27 cellular contexts compared by ENCODE assay signal in the genomic region with DNA sequence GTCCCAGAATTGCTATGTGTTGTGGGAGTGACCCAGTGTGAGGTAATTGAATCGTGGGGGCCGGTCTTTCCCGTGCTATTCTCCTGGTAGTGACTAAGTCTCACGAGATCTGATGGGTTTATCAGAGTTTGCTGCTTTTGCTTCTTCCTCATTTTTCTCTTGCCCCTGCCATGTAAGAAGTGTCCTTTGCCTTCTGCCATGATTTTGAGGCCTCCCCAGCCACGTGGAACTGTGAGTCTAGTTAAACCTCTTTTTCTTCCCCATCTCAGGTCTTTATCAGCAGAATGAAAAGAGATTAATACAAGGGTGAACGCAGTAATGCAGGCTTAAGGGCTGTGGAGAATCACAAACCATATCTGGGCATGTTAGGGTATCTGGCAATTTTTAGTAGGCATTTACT.
"Had no signal": no experiment of that assay in that cellular context is flagged by ENCODE, and none has a peak within 500 bp of the region (broad histone marks: within the 10 kb centered on the region; RNA-seq: fewer than 3 reads in every experiment).

No MANE protein-coding gene starts in this region.

- H3K4me1 ChIP-seq: breast epithelium, left ventricle myocardium inferior, prostate gland, upper lobe of left lung had no signal

- H3K27me3 ChIP-seq: breast epithelium, ovary, upper lobe of left lung had no signal

- ATAC-seq: mucosa of descending colon; natural killer cell treated with Interleukin-12 subunit alpha and Interleukin-12 subunit beta and Interleukin-15 and Interleukin-18, amount 100 ng/mL, for 72 hours; sciatic nerve; stimulated activated effector memory CD8-positive, alpha-beta T cell treated with anti-CD3 and anti-CD28 coated beads, Interleukin-12 subunit alpha, Interleukin-12 subunit beta, amount 100 ng/mL, for 72 hours had no signal

- H3K9me3 ChIP-seq: breast epithelium, left ventricle myocardium inferior, mucosa of descending colon, ovary, prostate gland, upper lobe of left lung had no signal

- H3K4me3 ChIP-seq: breast epithelium, left ventricle myocardium inferior, lung, mucosa of descending colon, ovary, prostate gland, skin epidermis, upper lobe of left lung had no signal

- H3K27ac ChIP-seq: breast epithelium, left ventricle myocardium inferior, ovary, prostate gland, skin epidermis, upper lobe of left lung had no signal

- H3K36me3 ChIP-seq: breast epithelium, left ventricle myocardium inferior, ovary, prostate gland, upper lobe of left lung had no signal

- DNase-seq: activated CD4-positive, alpha-beta memory T cell treated with anti-CD3 and anti-CD28 coated beads for 36 hours; activated CD4-positive, alpha-beta T cell treated with anti-CD3 and anti-CD28 coated beads, Interleukin-2, amount 10 ng/mL, durations not matched to agents 24 days and 14 days; activated CD4-positive, CD25-positive, alpha-beta regulatory T cell treated with anti-CD3 and anti-CD28 coated beads, Interleukin-2, amount 50 U/mL, for 72 hours; activated CD8-positive, alpha-beta memory T cell treated with anti-CD3 and anti-CD28 coated beads, Interleukin-2, amount 50 U/mL, for 4 hours; activated gamma-delta T cell; activated naive CD4-positive, alpha-beta T cell treated with anti-CD3 and anti-CD28 coated beads, Interleukin-2, amount 50 U/mL, for 16 hours; activated T-cell treated with anti-CD3 and anti-CD28 coated beads, Interleukin-2, amount 50 U/mL, for 1 hour; amygdala; dermis blood vessel endothelial cell; effector CD8-positive, alpha-beta T cell; islet precursor cell; left ventricle myocardium inferior; mesendoderm; mucosa of descending colon; ovary; retina; stimulated activated CD4-positive, alpha-beta T cell treated with anti-CD3 and anti-CD28 coated beads, Interleukin-12 subunit alpha, Interleukin-12 subunit beta, amount 100 ng/mL, for 4 hours; stimulated activated CD4-positive, alpha-beta T cell treated with anti-CD3 and anti-CD28 coated beads, Interleukin-4, amount 100 ng/mL, for 24 hours; T-helper 9 cell; upper lobe of left lung had no signal
